ENCODE assay signal across 16 cellular contexts in the genomic region with DNA sequence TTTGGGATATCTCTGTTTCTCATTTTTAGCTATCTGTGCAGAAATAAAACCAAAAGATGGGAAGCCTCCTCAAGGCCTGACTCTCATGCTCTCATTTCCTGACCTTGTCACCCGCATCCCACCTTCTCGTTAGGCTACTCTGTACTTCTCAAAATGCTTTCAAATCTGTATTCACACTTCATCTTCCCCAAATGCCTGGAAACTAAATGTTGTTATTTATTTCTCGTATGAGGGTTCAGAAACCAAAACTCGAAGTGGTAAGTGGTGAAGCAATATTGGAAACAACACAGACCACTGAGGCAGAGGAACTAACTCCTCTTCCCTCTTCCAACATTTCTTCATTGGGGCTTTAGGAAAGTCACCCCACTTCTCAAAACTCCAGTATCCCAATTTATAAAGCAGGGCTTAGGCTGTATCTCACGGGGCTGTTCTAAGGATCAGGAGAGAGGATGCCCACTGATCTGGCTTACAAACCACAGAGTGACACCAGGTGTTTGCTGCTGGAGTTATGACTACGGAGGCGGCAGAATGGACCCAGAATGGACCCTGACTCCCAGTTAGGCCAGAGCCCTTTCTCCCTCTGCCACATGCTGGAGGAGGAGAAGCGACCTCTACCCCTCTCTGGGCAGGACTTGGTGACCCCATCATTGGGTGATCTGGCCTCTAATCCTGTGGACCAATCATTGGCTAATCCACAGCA. TPM values are rescaled to one million over a fixed set of nuclear protein-coding genes. Genes with fewer than 3 reads are reported as not detected.
DNase-seq lines count a peak whose midpoint lies in the region; ATAC-seq, FAIRE-seq and TF ChIP-seq lines count a peak whose summit lies in the region.
"Had no signal": no experiment of that assay in that cellular context is flagged by ENCODE, and none has a peak within 500 bp of the region (broad histone marks: within the 10 kb centered on the region; RNA-seq: fewer than 3 reads in every experiment).

No MANE protein-coding gene starts in this region.

- H2AFZ ChIP-seq in HepG2 (ENCODE audit: low read length), result no peak overlapping the region

- no peaks in the 10 kb centered on the region for H4K20me1 ChIP-seq in HepG2 (ENCODE audit: insufficient read depth, low read length)

- H3K36me3 ChIP-seq in HepG2 (replicated peaks in 1 of 2; ENCODE audit: control insufficient read depth in 1 of 2, insufficient read depth in 2 of 2, low read length in 2 of 2) (no peaks in the 10 kb centered on the region), MG63 (no peaks in the 10 kb centered on the region)
- H3K36me3 ChIP-seq: SJSA1 had no signal

- no peak for ATAC-seq in T-helper 17 cell
- no peak for ATAC-seq in HepG2
- ATAC-seq: psoas muscle had no signal

- no peak overlapping the region for H3K9ac ChIP-seq in HepG2 (ENCODE audit: insufficient read depth, low read depth, low read length)

- POLR2A ChIA-PET in HepG2 (lab: Yijun Ruan, JAX), result no interaction called here

- no peak for TF ChIP-seq POLR2A in HepG2 (IDR thresholded peaks at IDR 0.05; ENCODE audit: insufficient read depth in 1 of 2, low read depth in 2 of 2, low read length in 2 of 2)

- H3K27ac ChIP-seq in HepG2 (ENCODE audit: extremely low read length, insufficient read depth, low read length), result no peak overlapping the region
- H3K27ac ChIP-seq: psoas muscle, SJSA1 had no signal

- TF ChIP-seq RAD21 in HepG2 (CRISPR knock-in tag; IDR thresholded peaks at IDR 0.05), result no peak

- 21% methylated on average over 6 of the region's 8 CpGs for WGBS in HepG2 (ENCODE audit: low lambda C conversion rate)

- H3K36me3 Mint-ChIP-seq in CD14-positive monocyte, result peaks cover 0 to 3% of the 10 kb centered on the region in 2 donors
- peaks cover 3% of the 10 kb centered on the region for H3K36me3 Mint-ChIP-seq in T-helper 17 cell (ENCODE audit: low read depth)
- H3K36me3 Mint-ChIP-seq in immature natural killer cell, result peaks cover 26% of the 10 kb centered on the region in 3 donors

- no peaks in the 10 kb centered on the region for H3K4me1 ChIP-seq in HepG2 (ENCODE audit: insufficient read depth, low read length)
- H3K4me1 ChIP-seq: psoas muscle, SJSA1 had no signal

- CTCF ChIA-PET in HepG2 (lab: Yijun Ruan, JAX; ENCODE audit: low intra/inter-chr PET ratio, low total read pairs), result no interaction called here

- BruUV-seq in HepG2 (replicated peaks; lab: Mats Ljungman, UMichigan), result no TSS peak

- intact Hi-C loops in CD14-positive monocyte (cut with micrococcal nuclease) (loop anchor here in 1 of 2 donors (5.0 kb wide), 1 partner anchor 35 kb away; no protein-coding TSS in a partner anchor), HepG2 (cut with micrococcal nuclease; ENCODE audit: unreplicated experiment) (no loop called here)

- no peaks in the 10 kb centered on the region for H3K27me3 ChIP-seq in HepG2 (ENCODE audit: control insufficient read depth in 1 of 2, insufficient read depth in 2 of 2, low read length in 2 of 2)
- no peaks in the 10 kb centered on the region; the same call in 1 of the 2 replicates for H3K27me3 ChIP-seq in MG63

- TF ChIP-seq CTCF in CD14-positive monocyte (IDR thresholded peaks at IDR 0.05) (no peak), GM12864 (IDR thresholded peaks at IDR 0.05; ENCODE audit: low read depth, low read length, missing control alignments) (no peak), HepG2 (CRISPR knock-in tag; IDR thresholded peaks at IDR 0.05) (no peak)

- H3K27ac Mint-ChIP-seq in CD14-positive monocyte (peak overlapping the region; percentile 54 to 86 (median 81)), T-helper 17 cell (peak overlapping the region; percentile 84), immature natural killer cell (peak overlapping the region; percentile 92 to 100 (median 94))

- H3K9me3 Mint-ChIP-seq in CD14-positive monocyte, result peaks cover 0 to 1% (median 0%) of the 10 kb centered on the region in 7 donors
- peaks cover 3 to 8% (median 7%) of the 10 kb centered on the region in 6 donors for H3K9me3 Mint-ChIP-seq in immature natural killer cell

- H3K4me2 ChIP-seq in HepG2 (ENCODE audit: low read depth, low read length), result no peak overlapping the region

- H3K27me3 Mint-ChIP-seq in CD14-positive monocyte (ENCODE audit: low read depth in 3 of 3) (peaks cover 0 to 2% (median 1%) of the 10 kb centered on the region in 3 donors), T-helper 17 cell (peaks cover 6% of the 10 kb centered on the region), immature natural killer cell (ENCODE audit: low read depth in 3 of 3) (peaks cover 7 to 23% (median 8%) of the 10 kb centered on the region in 3 donors)
- H3K27me3 Mint-ChIP-seq: naive B cell had no signal

- H3K4me1 Mint-ChIP-seq in CD14-positive monocyte (peaks cover 64% of the 10 kb centered on the region), T-helper 17 cell (peaks cover 24% of the 10 kb centered on the region), immature natural killer cell (peaks cover 93 to 95% of the 10 kb centered on the region in 2 donors)

- TF ChIP-seq EP300 in HepG2 (IDR thresholded peaks at IDR 0.05; ENCODE audit: low read depth in 2 of 2, low read length in 2 of 2), result no peak
- no peak for TF ChIP-seq EP300 in HepG2 (CRISPR knock-in tag; IDR thresholded peaks at IDR 0.05; ENCODE audit: borderline replicate concordance)

- peak overlapping the region; percentile 75 for H3K4me3 ChIP-seq in GM12864 (ENCODE audit: low read depth, low read length)
- no peak overlapping the region for H3K4me3 ChIP-seq in HepG2 (replicated peaks in 1 of 3; ENCODE audit: insufficient read depth in 1 of 3, low read depth in 2 of 3, low read length in 3 of 3)
- H3K4me3 ChIP-seq in MG63, result no peak overlapping the region
- H3K4me3 ChIP-seq: psoas muscle, SJSA1 had no signal

- no peaks in the 10 kb centered on the region for H3K9me3 ChIP-seq in T-helper 17 cell (ENCODE audit: control insufficient read depth, low read length, poor library complexity, severe bottlenecking)
- no peaks in the 10 kb centered on the region for H3K9me3 ChIP-seq in HepG2 (ENCODE audit: low read length)
- H3K9me3 ChIP-seq in MG63, result no peaks in the 10 kb centered on the region
- H3K9me3 ChIP-seq: psoas muscle, SJSA1 had no signal

- no peaks in the 10 kb centered on the region for H3K79me2 ChIP-seq in HepG2 (ENCODE audit: insufficient read depth, low read length)

- peak overlapping the region; percentile 4 to 77 for H3K4me3 Mint-ChIP-seq in CD14-positive monocyte
- no peak overlapping the region for H3K4me3 Mint-ChIP-seq in T-helper 17 cell
- peak overlapping the region; percentile 88 to 97 (median 90) for H3K4me3 Mint-ChIP-seq in immature natural killer cell
- H3K4me3 Mint-ChIP-seq: naive B cell had no signal

- DNase-seq in CD14-positive monocyte (ENCODE audit: low spot score) (no peak), GM12864 (ENCODE audit: low read depth) (no peak), T-helper 17 cell (no peak), immature natural killer cell (peak; percentile 32 to 40 (median 40)), HepG2 (ENCODE audit: low spot score) (no peak), DMS53 treated with DMSO at 0.1 percent for 48 hours (lab: John Stamatoyannopoulos, UW; ENCODE audit: unreplicated experiment) (no peak), MG63 (no peak), NCI-H510A (lab: John Stamatoyannopoulos, UW) (no peak)
- DNase-seq: aorta, naive B cell, NCI-H146, NCI-H345, psoas muscle had no signal

- FAIRE-seq in HepG2 (lab: Jason Lieb, UNC), result no peak
- FAIRE-seq: frontal cortex, TTC549 had no signal

- in situ Hi-C loops in HepG2 (cut with HindIII; ENCODE audit: extremely low pct_ligation_motif_present, low pct_unique_long_range_greater_than_20kb), result no loop called here

RNA-seq across cellular contexts. Expression of a gene that starts 3.5 kb away (rescaled TPM):
- polyA plus RNA-seq in CD14-positive monocyte, result 10 to 100 TPM; 15.8 to 16.0 TPM
- total RNA-seq in T-helper 17 cell, result 1 to 10 TPM; 3.1 to 3.9 TPM
- 100 to 1,000 TPM; 316 to 379 (median 359) TPM for polyA plus RNA-seq in immature natural killer cell
- total RNA-seq in HepG2 (2016; rRNA removed; fragmentation: Illumina TruSeq; extraction: Trizol), result not detected in 2 replicates
- total RNA-seq in HepG2 (2016; cell fraction: cytosol; rRNA removed; fragmentation: Illumina TruSeq; extraction: Trizol; ENCODE audit: low read depth), result not detected in 2 replicates
- not detected in 2 replicates for total RNA-seq in HepG2 (2016; cell fraction: insoluble cytoplasmic fraction; rRNA removed; fragmentation: Illumina TruSeq; extraction: Trizol)
- total RNA-seq in HepG2 (2016; cell fraction: membrane; rRNA removed; fragmentation: Illumina TruSeq; extraction: Trizol), result not detected in 2 replicates
- not detected in 2 replicates for total RNA-seq in HepG2 (2016; cell fraction: nucleus; rRNA removed; fragmentation: Illumina TruSeq; extraction: Trizol)
- not detected in 2 replicates for polyA plus RNA-seq in HepG2 (2011; rRNA removed)
- polyA plus RNA-seq in HepG2 (2011; cell fraction: cytosol; rRNA removed), result 0.03 TPM in 1 of 2 replicates, not detected in the other
- polyA plus RNA-seq in HepG2 (2011; cell fraction: nucleus; rRNA removed), result 0.05 TPM in 1 of 2 replicates, not detected in the other
- not detected in 2 replicates for polyA plus RNA-seq in HepG2 (2012)
- not detected in 2 replicates for polyA plus RNA-seq in HepG2 (2016; cell fraction: cytosol; fragmentation: Illumina TruSeq; extraction: Trizol; ENCODE audit: low read depth)
- polyA plus RNA-seq in HepG2 (2016; cell fraction: insoluble cytoplasmic fraction; fragmentation: Illumina TruSeq; extraction: Trizol; ENCODE audit: low read depth), result not detected in 2 replicates
- polyA plus RNA-seq in HepG2 (2016; cell fraction: membrane; fragmentation: Illumina TruSeq; extraction: Trizol; ENCODE audit: low read depth), result not detected in 2 replicates
- not detected in 2 replicates for polyA plus RNA-seq in HepG2 (2016; cell fraction: nucleus; fragmentation: Illumina TruSeq; extraction: Trizol; ENCODE audit: insufficient read depth, low read depth)
- polyA minus RNA-seq in HepG2 (2011; rRNA and poly(A)+ RNA removed; ENCODE audit: low replicate concordance), result 0.07 TPM in 1 of 2 replicates, not detected in the other
- polyA minus RNA-seq in HepG2 (2011; cell fraction: cytosol; rRNA and poly(A)+ RNA removed), result not detected in 2 replicates
- not detected in 2 replicates for polyA minus RNA-seq in HepG2 (2011; cell fraction: nucleus; rRNA and poly(A)+ RNA removed)
- not detected in 2 replicates for total RNA-seq in MG63 (2014; rRNA removed; shearing (Covaris generic); ENCODE audit: low replicate concordance)
- total RNA-seq: frontal cortex, SJSA1 had no signal

RNA-seq across cellular contexts. Expression of a gene that starts 31.0 kb away (rescaled TPM):
- polyA plus RNA-seq in CD14-positive monocyte (100 to 1,000 TPM; 356 to 363 TPM), immature natural killer cell (100 to 1,000 TPM; 202 to 229 (median 205) TPM), HepG2 (2011; rRNA removed) (not detected in 2 replicates)
- total RNA-seq in T-helper 17 cell (100 to 1,000 TPM; 386 to 387 TPM), HepG2 (2016; rRNA removed; fragmentation: Illumina TruSeq; extraction: Trizol) (not detected in 2 replicates)
- total RNA-seq in HepG2 (2016; cell fraction: cytosol; rRNA removed; fragmentation: Illumina TruSeq; extraction: Trizol; ENCODE audit: low read depth), result not detected in 2 replicates
- total RNA-seq in HepG2 (2016; cell fraction: insoluble cytoplasmic fraction; rRNA removed; fragmentation: Illumina TruSeq; extraction: Trizol), result not detected in 2 replicates
- total RNA-seq in HepG2 (2016; cell fraction: membrane; rRNA removed; fragmentation: Illumina TruSeq; extraction: Trizol), result not detected in 2 replicates
- not detected in 2 replicates for total RNA-seq in HepG2 (2016; cell fraction: nucleus; rRNA removed; fragmentation: Illumina TruSeq; extraction: Trizol)
- polyA plus RNA-seq in HepG2 (2011; cell fraction: cytosol; rRNA removed), result 0.05 TPM in 1 of 2 replicates, not detected in the other
- polyA plus RNA-seq in HepG2 (2011; cell fraction: nucleus; rRNA removed), result 0.12 TPM in 1 of 2 replicates, not detected in the other
- not detected in 2 replicates for polyA plus RNA-seq in HepG2 (2012)
- not detected in 2 replicates for polyA plus RNA-seq in HepG2 (2016; cell fraction: cytosol; fragmentation: Illumina TruSeq; extraction: Trizol; ENCODE audit: low read depth)
- not detected in 2 replicates for polyA plus RNA-seq in HepG2 (2016; cell fraction: insoluble cytoplasmic fraction; fragmentation: Illumina TruSeq; extraction: Trizol; ENCODE audit: low read depth)
- polyA plus RNA-seq in HepG2 (2016; cell fraction: membrane; fragmentation: Illumina TruSeq; extraction: Trizol; ENCODE audit: low read depth), result not detected in 2 replicates
- not detected in 2 replicates for polyA plus RNA-seq in HepG2 (2016; cell fraction: nucleus; fragmentation: Illumina TruSeq; extraction: Trizol; ENCODE audit: insufficient read depth, low read depth)
- polyA minus RNA-seq in HepG2 (2011; rRNA and poly(A)+ RNA removed; ENCODE audit: low replicate concordance), result not detected in 2 replicates
- not detected in 2 replicates for polyA minus RNA-seq in HepG2 (2011; cell fraction: cytosol; rRNA and poly(A)+ RNA removed)
- not detected in 2 replicates for polyA minus RNA-seq in HepG2 (2011; cell fraction: nucleus; rRNA and poly(A)+ RNA removed)
- total RNA-seq in MG63 (2014; rRNA removed; shearing (Covaris generic); ENCODE audit: low replicate concordance), result not detected in 2 replicates
- total RNA-seq: SJSA1 had no signal

RNA-seq across cellular contexts. Expression of a gene that starts 53.4 kb away (rescaled TPM):
- polyA plus RNA-seq in CD14-positive monocyte, result 1 to 10 TPM; 1.4 to 2.7 TPM
- total RNA-seq in T-helper 17 cell, result 100 to 1,000 TPM in 1 of 2 donors, 10 to 100 TPM in 1; 96.6 to 124 TPM
- 10 to 100 TPM; 46.1 to 68.2 (median 57.2) TPM for polyA plus RNA-seq in immature natural killer cell
- total RNA-seq in HepG2 (2016; rRNA removed; fragmentation: Illumina TruSeq; extraction: Trizol), result not detected in 2 replicates
- not detected in 2 replicates for total RNA-seq in HepG2 (2016; cell fraction: cytosol; rRNA removed; fragmentation: Illumina TruSeq; extraction: Trizol; ENCODE audit: low read depth)
- total RNA-seq in HepG2 (2016; cell fraction: insoluble cytoplasmic fraction; rRNA removed; fragmentation: Illumina TruSeq; extraction: Trizol), result not detected in 2 replicates
- total RNA-seq in HepG2 (2016; cell fraction: membrane; rRNA removed; fragmentation: Illumina TruSeq; extraction: Trizol), result not detected in 2 replicates
- total RNA-seq in HepG2 (2016; cell fraction: nucleus; rRNA removed; fragmentation: Illumina TruSeq; extraction: Trizol), result not detected in 2 replicates
- polyA plus RNA-seq in HepG2 (2011; rRNA removed), result not detected in 2 replicates
- polyA plus RNA-seq in HepG2 (2011; cell fraction: cytosol; rRNA removed), result not detected in 2 replicates
- not detected in 2 replicates for polyA plus RNA-seq in HepG2 (2011; cell fraction: nucleus; rRNA removed)
- polyA plus RNA-seq in HepG2 (2012), result not detected in 2 replicates
- polyA plus RNA-seq in HepG2 (2016; cell fraction: cytosol; fragmentation: Illumina TruSeq; extraction: Trizol; ENCODE audit: low read depth), result not detected in 2 replicates
- polyA plus RNA-seq in HepG2 (2016; cell fraction: insoluble cytoplasmic fraction; fragmentation: Illumina TruSeq; extraction: Trizol; ENCODE audit: low read depth), result not detected in 2 replicates
- not detected in 2 replicates for polyA plus RNA-seq in HepG2 (2016; cell fraction: membrane; fragmentation: Illumina TruSeq; extraction: Trizol; ENCODE audit: low read depth)
- polyA plus RNA-seq in HepG2 (2016; cell fraction: nucleus; fragmentation: Illumina TruSeq; extraction: Trizol; ENCODE audit: insufficient read depth, low read depth), result not detected in 2 replicates
- 0.07 TPM in 1 of 2 replicates, not detected in the other for polyA minus RNA-seq in HepG2 (2011; rRNA and poly(A)+ RNA removed; ENCODE audit: low replicate concordance)
- not detected in 2 replicates for polyA minus RNA-seq in HepG2 (2011; cell fraction: cytosol; rRNA and poly(A)+ RNA removed)
- polyA minus RNA-seq in HepG2 (2011; cell fraction: nucleus; rRNA and poly(A)+ RNA removed), result not detected in 2 replicates
- not detected in 2 replicates for total RNA-seq in MG63 (2014; rRNA removed; shearing (Covaris generic); ENCODE audit: low replicate concordance)
- total RNA-seq: frontal cortex, SJSA1 had no signal

Comparison
In these comparisons a context has a peak if more than half of its experiments do, and no peak if none do; other contexts are left out.
1. DNase-seq: peak in immature natural killer cell (3 of 3); none in CD14-positive monocyte (single experiment), GM12864 (single experiment), T-helper 17 cell (0 of 3), HepG2 (single experiment), DMS53 treated with DMSO at 0.1 percent for 48 hours (single experiment), MG63 (single experiment) and NCI-H510A (single experiment).
2. RNA of a gene that starts 31.0 kb away (total RNA-seq): 386 to 387 TPM in T-helper 17 cell; not detected in HepG2 and not detected in MG63; every median in the first group is over 100 times any median in the second.
3. RNA of a gene that starts 53.4 kb away (total RNA-seq): 96.6 to 124 TPM in T-helper 17 cell; not detected in HepG2 and not detected in MG63; every median in the first group is over 10 times any median in the second.
4. Peak in every context shown above with its lines, with median percentiles within 50 percentile points of each other: H3K27ac Mint-ChIP-seq.